Comparison of ENCODE assay signal across 22 cellular contexts in genomic region chr9:100474950-100475276, GRCh38. TPM values are rescaled to one million over a fixed set of nuclear protein-coding genes. Genes with fewer than 3 reads are reported as not detected.
A peak's percentile ranks its signal among the peaks of the same experiment; 100 is the strongest.
DNase-seq lines count a peak whose midpoint lies in the region; ATAC-seq, FAIRE-seq and TF ChIP-seq lines count a peak whose summit lies in the region.
"Had no signal": no experiment of that assay in that cellular context is flagged by ENCODE, and none has a peak within 500 bp of the region (broad histone marks: within the 10 kb centered on the region; RNA-seq: fewer than 3 reads in every experiment).

No MANE protein-coding gene starts in this region.

- H2AK9ac ChIP-seq in IMR-90 (replicated peaks; ENCODE audit: low read depth, low read length, poor library complexity): no peak overlapping the region

- H3K27me3 Mint-ChIP-seq in endothelial cell (ENCODE audit: unreplicated experiment): peaks cover 12% of the 10 kb centered on the region

- H3K27ac ChIP-seq in BLaER1 treated with 17β-estradiol and CSF1 and Interleukin-3, amounts not matched to agents 10 nM and 100 nM: peak overlapping the region in 1 of 11 experiments; percentile 48; a peak in 1 of 22 replicates
- no peak overlapping the region for H3K27ac ChIP-seq in IMR-90 (ENCODE audit: insufficient read depth, low read length)
- H3K27ac ChIP-seq in neural cell (ENCODE audit: low read length): peak overlapping the region; percentile 82
- no peak overlapping the region for H3K27ac ChIP-seq in small intestine (ENCODE audit: low read depth in 1 of 2, low read length in 1 of 2)
- no peak overlapping the region for H3K27ac ChIP-seq in RWPE1
- H3K27ac ChIP-seq: foreskin keratinocyte, lower lobe of right lung, neutrophil, stomach, vagina had no signal

- H2BK5ac ChIP-seq in IMR-90 (ENCODE audit: low read depth, low read length, poor library complexity, severe bottlenecking): no peak overlapping the region

- no peak overlapping the region for H2BK15ac ChIP-seq in IMR-90 (ENCODE audit: low read depth, low read length)

- no peak for FAIRE-seq in small intestine (lab: Jason Lieb, UNC)
- FAIRE-seq: endometrium, HTR-8/SVneo had no signal

- no peak overlapping the region for H2BK120ac ChIP-seq in IMR-90 (ENCODE audit: low read depth, low read length)

- H2BK20ac ChIP-seq in IMR-90 (ENCODE audit: low read depth, low read length): no peak overlapping the region

- no peak overlapping the region for H2AK5ac ChIP-seq in IMR-90 (ENCODE audit: low read depth, low read length)

- no peak for TF ChIP-seq CTCF in IMR-90 (conservative IDR thresholded peaks at IDR 0.05; ENCODE audit: low read depth, low read length)
- TF ChIP-seq CTCF in endothelial cell (IDR thresholded peaks at IDR 0.05; ENCODE audit: unreplicated experiment): no peak
- no peak for TF ChIP-seq CTCF in neural cell (IDR thresholded peaks at IDR 0.05; ENCODE audit: poor library complexity, severe bottlenecking)
- no peak for TF ChIP-seq CTCF in RWPE1 (conservative IDR thresholded peaks at IDR 0.05; ENCODE audit: low read depth)

- H3K4me1 ChIP-seq in BLaER1 treated with 17β-estradiol and CSF1 and Interleukin-3, amounts not matched to agents 10 nM and 100 nM: peaks cover 0 to 24% (median 13%) of the 10 kb centered on the region in 10 experiments; a peak in 15 of 20 replicates
- H3K4me1 ChIP-seq in IMR-90 (ENCODE audit: control insufficient read depth, insufficient read depth, low read length) (no peaks in the 10 kb centered on the region), small intestine (ENCODE audit: control insufficient read depth in 2 of 2, insufficient read depth in 1 of 2, low read depth in 1 of 2, low read length in 1 of 2) (no peaks in the 10 kb centered on the region)
- H3K4me1 ChIP-seq: foreskin keratinocyte had no signal

- H3K4ac ChIP-seq in IMR-90 (ENCODE audit: low read depth, low read length): no peak overlapping the region

- H3K9me2 ChIP-seq in neural cell (ENCODE audit: insufficient read depth, low read length): no peaks in the 10 kb centered on the region

- intact Hi-C loops in IMR-90 (cut with micrococcal nuclease): no loop called here

- no peak overlapping the region for H3K14ac ChIP-seq in IMR-90 (replicated peaks; ENCODE audit: low read depth, low read length)

- H4K20me1 ChIP-seq in BLaER1 treated with 17β-estradiol and CSF1 and Interleukin-3, amounts not matched to agents 10 nM and 100 nM: peaks cover 0 to 5% (median 0%) of the 10 kb centered on the region in 11 experiments; a peak in 1 of 22 replicates
- H4K20me1 ChIP-seq in IMR-90 (ENCODE audit: insufficient read depth, low read length): peaks cover 3% of the 10 kb centered on the region; the same call in 1 of the 2 replicates
- H4K20me1 ChIP-seq in neural cell (ENCODE audit: insufficient read depth): no peaks in the 10 kb centered on the region

- no CpG with 5 or more reads among the region's 4 CpGs for WGBS in IMR-90 (ENCODE audit: extremely low coverage in 2 of 2, insufficient read length in 1 of 2), 2 experiments
- WGBS in small intestine, 3 donors: 93 to 94% (median 93%) methylated on average over 4 of the region's 4 CpGs

- H2AFZ ChIP-seq in IMR-90 (replicated peaks; ENCODE audit: low read length, poor library complexity): no peak overlapping the region
- peak overlapping the region; percentile 56 for H2AFZ ChIP-seq in neural cell (ENCODE audit: low read depth, low read length)

- ATAC-seq in IMR-90 (ENCODE audit: low read depth): no peak
- ATAC-seq: activated T-helper 17 cell treated with anti-CD3 and anti-CD28 coated beads, Interleukin-2, amount 50 U/mL, for 72 hours had no signal

- H3K36me3 Mint-ChIP-seq in endothelial cell (ENCODE audit: low read depth, unreplicated experiment): peaks cover 9% of the 10 kb centered on the region

- H3K4me1 Mint-ChIP-seq in endothelial cell (ENCODE audit: unreplicated experiment): peaks cover 23% of the 10 kb centered on the region

- dilution Hi-C loops in IMR-90 (cut with HindIII; ENCODE audit: low sequenced_read_pairs, unreplicated experiment): no loop called here

- peaks cover 5 to 18% (median 11%) of the 10 kb centered on the region in 11 experiments; a peak in 20 of 22 replicates for H3K9me3 ChIP-seq in BLaER1 treated with 17β-estradiol and CSF1 and Interleukin-3, amounts not matched to agents 10 nM and 100 nM (replicated peaks in 1 of 11)
- H3K9me3 ChIP-seq in IMR-90 (ENCODE audit: control insufficient read depth, insufficient read depth, low read length) (no peaks in the 10 kb centered on the region), neural cell (ENCODE audit: low read length) (no peaks in the 10 kb centered on the region), small intestine (ENCODE audit: control insufficient read depth, low read depth) (no peaks in the 10 kb centered on the region)
- H3K9me3 ChIP-seq: lower lobe of right lung, neutrophil, stomach, vagina had no signal

- H4K8ac ChIP-seq in IMR-90 (ENCODE audit: low read depth in 2 of 2, low read length in 2 of 2): no peak overlapping the region

- H3K4me2 ChIP-seq in BLaER1 treated with 17β-estradiol and CSF1 and Interleukin-3, amounts not matched to agents 10 nM and 100 nM: peak overlapping the region in 9 of 11 experiments; percentile 74 to 93 (median 90); a peak in 17 of 22 replicates
- H3K4me2 ChIP-seq in IMR-90 (ENCODE audit: low read depth, low read length) (no peak overlapping the region), neural cell (ENCODE audit: low read length) (peak overlapping the region; percentile 100)

- peak overlapping the region; percentile 11; the same call in 1 of the 2 replicates for H3K23ac ChIP-seq in IMR-90 (ENCODE audit: low read depth, low read length)

- H4K5ac ChIP-seq in IMR-90 (ENCODE audit: low read depth, low read length): no peak overlapping the region

- H3K18ac ChIP-seq in IMR-90 (ENCODE audit: low read depth, low read length): no peak overlapping the region

- no peak overlapping the region for H4K91ac ChIP-seq in IMR-90 (ENCODE audit: insufficient read depth, low read depth, low read length)

- peaks cover 16 to 23% of the 10 kb centered on the region in 2 experiments for H3K79me1 ChIP-seq in IMR-90 (ENCODE audit: low read depth in 1 of 2, low read length in 2 of 2)

- H3K27ac Mint-ChIP-seq in endothelial cell (ENCODE audit: unreplicated experiment): peak overlapping the region; percentile 88
- H3K27ac Mint-ChIP-seq: activated T-helper 17 cell treated with anti-CD3 and anti-CD28 coated beads, Interleukin-2, amount 50 U/mL, for 72 hours; immature natural killer cell had no signal

- H3F3A ChIP-seq in neural cell (ENCODE audit: insufficient read depth, low read length, poor library complexity, severe bottlenecking): no peaks in the 10 kb centered on the region

- in situ Hi-C loops in IMR-90 (cut with MboI; ENCODE audit: low sequenced_read_pairs): no loop called here

- CTCF ChIA-PET in IMR-90 (lab: Yijun Ruan, JAX): no interaction called here
- CTCF ChIA-PET in RWPE1 (lab: Yijun Ruan, JAX): no interaction called here

- H3K56ac ChIP-seq in IMR-90 (ENCODE audit: extremely low read depth, insufficient read depth, low read length): no peak overlapping the region

- peaks cover 2% of the 10 kb centered on the region; the same call in 1 of the 2 replicates for H3K9me1 ChIP-seq in IMR-90 (ENCODE audit: insufficient read depth, low read length)

- no peaks in the 10 kb centered on the region for H3K9me3 Mint-ChIP-seq in endothelial cell (ENCODE audit: unreplicated experiment)
- H3K9me3 Mint-ChIP-seq: activated T-helper 17 cell treated with anti-CD3 and anti-CD28 coated beads, Interleukin-2, amount 50 U/mL, for 72 hours; immature natural killer cell had no signal

- no TSS peak for BruUV-seq in IMR-90 (replicated peaks; lab: Mats Ljungman, UMichigan)

- POLR2A ChIA-PET in IMR-90 (lab: Charles Lee; ENCODE audit: unreplicated experiment) (no interaction called here), RWPE1 (lab: Yijun Ruan, JAX; ENCODE audit: low non-redundant PET) (no interaction called here)

- H3K4me3 Mint-ChIP-seq in endothelial cell (ENCODE audit: unreplicated experiment): peak overlapping the region; percentile 99

- TF ChIP-seq POLR2A in IMR-90 (IDR thresholded peaks at IDR 0.05; ENCODE audit: low read depth, low read length): no peak

- peaks cover 0 to 3% (median 0%) of the 10 kb centered on the region in 11 experiments; a peak in 2 of 22 replicates for H3K27me3 ChIP-seq in BLaER1 treated with 17β-estradiol and CSF1 and Interleukin-3, amounts not matched to agents 10 nM and 100 nM
- H3K27me3 ChIP-seq in IMR-90 (ENCODE audit: control insufficient read depth, insufficient read depth, low read length) (no peaks in the 10 kb centered on the region), neural cell (ENCODE audit: insufficient read depth, low read depth, low read length) (no peaks in the 10 kb centered on the region), small intestine (ENCODE audit: control insufficient read depth in 2 of 2, insufficient read depth in 2 of 2, low read length in 2 of 2) (peaks cover 0 to 6% of the 10 kb centered on the region in 2 donors)
- H3K27me3 ChIP-seq: foreskin keratinocyte, vagina had no signal

- TF ChIP-seq EP300 in neural cell (conservative IDR thresholded peaks at IDR 0.05; ENCODE audit: poor library complexity, severe bottlenecking): no peak

- DNase-seq in IMR-90 (no peak), endothelial cell (ENCODE audit: low spot score) (no peak), small intestine (no peak), NCI-H2171 (lab: John Stamatoyannopoulos, UW) (no peak), RWPE1 (ENCODE audit: low spot score) (no peak)
- DNase-seq in activated CD4-positive, CD25-positive, alpha-beta regulatory T cell treated with anti-CD3 and anti-CD28 coated beads, Interleukin-2, amount 50 U/mL, for 72 hours: no peak
- DNase-seq: cerebellar nuclear complex, GOT3, immature natural killer cell, lower lobe of right lung, NCI-H187 treated with DMSO at 0.1 percent for 48 hours, NCI-H510A treated with DMSO at 0.1 percent for 48 hours, right cardiac atrium, stomach had no signal

- peak overlapping the region in 5 of 10 experiments; percentile 78 to 95 (median 91); a peak in 8 of 20 replicates for H3K4me3 ChIP-seq in BLaER1 treated with 17β-estradiol and CSF1 and Interleukin-3, amounts not matched to agents 10 nM and 100 nM
- no peak overlapping the region for H3K4me3 ChIP-seq in IMR-90 (ENCODE audit: insufficient read depth, low read depth, low read length)
- peak overlapping the region; percentile 100 for H3K4me3 ChIP-seq in neural cell (ENCODE audit: low read length)
- no peak overlapping the region for H3K4me3 ChIP-seq in small intestine (ENCODE audit: low read depth in 1 of 2, low read length in 2 of 2)
- H3K4me3 ChIP-seq: lower lobe of right lung had no signal

- peaks cover 0 to 18% (median 0%) of the 10 kb centered on the region in 11 experiments; a peak in 4 of 22 replicates for H3K36me3 ChIP-seq in BLaER1 treated with 17β-estradiol and CSF1 and Interleukin-3, amounts not matched to agents 10 nM and 100 nM
- no peaks in the 10 kb centered on the region for H3K36me3 ChIP-seq in IMR-90 (ENCODE audit: control insufficient read depth, insufficient read depth, low read length)
- H3K36me3 ChIP-seq in neural cell (ENCODE audit: insufficient read depth, low read length): no peaks in the 10 kb centered on the region
- H3K36me3 ChIP-seq in small intestine (ENCODE audit: control insufficient read depth in 2 of 2, insufficient read depth in 2 of 2, low read length in 2 of 2): no peaks in the 10 kb centered on the region
- H3K36me3 ChIP-seq: lower lobe of right lung, neutrophil, stomach, vagina had no signal

- H3K9ac ChIP-seq in BLaER1 treated with 17β-estradiol and CSF1 and Interleukin-3, amounts not matched to agents 10 nM and 100 nM: peak overlapping the region in 2 of 11 experiments; percentile 89 to 90; a peak in 5 of 22 replicates
- no peak overlapping the region for H3K9ac ChIP-seq in IMR-90 (ENCODE audit: low read depth, low read length)
- peak overlapping the region; percentile 97 for H3K9ac ChIP-seq in neural cell (ENCODE audit: low read length)

- H3K79me2 ChIP-seq in neural cell (replicated peaks; ENCODE audit: insufficient read depth, low read length): peaks cover 57% of the 10 kb centered on the region

- TF ChIP-seq RAD21 in IMR-90 (IDR thresholded peaks at IDR 0.05; ENCODE audit: low read length) (no peak), neural cell (conservative IDR thresholded peaks at IDR 0.05) (no peak)

RNA-seq across cellular contexts. Expression of gene TMEFF1, which starts 2.0 kb away (rescaled TPM):
- total RNA-seq in IMR-90 (2012; rRNA removed) (0.90 and 1.9 TPM in 2 replicates), endothelial cell (ENCODE audit: unreplicated experiment) (45.8 TPM)
- polyA plus RNA-seq in IMR-90 (2012; rRNA removed) (0.62 and 0.89 TPM in 2 replicates), neural cell (273 and 295 TPM in 2 replicates), small intestine (under 1 TPM in 1 of 3 donors, not detected in 2; 0.30 TPM)
- polyA plus RNA-seq in IMR-90 (2012; cell fraction: cytosol; rRNA removed): 0.26 and 0.85 TPM in 2 replicates
- polyA plus RNA-seq in IMR-90 (2012; cell fraction: nucleus; rRNA removed; ENCODE audit: low replicate concordance): 0.32 and 0.77 TPM in 2 replicates
- polyA minus RNA-seq in neural cell: 193 and 231 TPM in 2 replicates
- total RNA-seq: vagina had no signal
- polyA plus RNA-seq: immature natural killer cell had no signal

RNA-seq across cellular contexts. Expression of gene MSANTD3, which starts 48.0 kb away (rescaled TPM):
- total RNA-seq in IMR-90 (2012; rRNA removed): 55.9 and 71.1 TPM in 2 replicates
- polyA plus RNA-seq in IMR-90 (2012; rRNA removed): 45.3 and 45.5 TPM in 2 replicates
- polyA plus RNA-seq in IMR-90 (2012; cell fraction: cytosol; rRNA removed): 34.1 and 68.2 TPM in 2 replicates
- 13.4 and 55.4 TPM in 2 replicates for polyA plus RNA-seq in IMR-90 (2012; cell fraction: nucleus; rRNA removed; ENCODE audit: low replicate concordance)
- 30.7 TPM for total RNA-seq in endothelial cell (ENCODE audit: unreplicated experiment)
- 82.6 and 88.8 TPM in 2 replicates for polyA plus RNA-seq in neural cell
- polyA minus RNA-seq in neural cell: 99.1 and 115 TPM in 2 replicates
- 10 to 100 TPM in 1 of 3 donors, 1 to 10 TPM in 2; 6.5 to 10.6 (median 6.9) TPM for polyA plus RNA-seq in small intestine

Comparison
In these comparisons a context has a peak if more than half of its experiments do, and no peak if none do; other contexts are left out.
1. RNA of gene TMEFF1, which starts 2.0 kb away (polyA plus RNA-seq): 273 to 295 TPM in neural cell; 0.26 to 0.89 TPM in IMR-90 and 0.30 TPM in small intestine; every median in the first group is over 100 times any median in the second.